ENCODE assay signal across 8 cellular contexts in the genomic region with DNA sequence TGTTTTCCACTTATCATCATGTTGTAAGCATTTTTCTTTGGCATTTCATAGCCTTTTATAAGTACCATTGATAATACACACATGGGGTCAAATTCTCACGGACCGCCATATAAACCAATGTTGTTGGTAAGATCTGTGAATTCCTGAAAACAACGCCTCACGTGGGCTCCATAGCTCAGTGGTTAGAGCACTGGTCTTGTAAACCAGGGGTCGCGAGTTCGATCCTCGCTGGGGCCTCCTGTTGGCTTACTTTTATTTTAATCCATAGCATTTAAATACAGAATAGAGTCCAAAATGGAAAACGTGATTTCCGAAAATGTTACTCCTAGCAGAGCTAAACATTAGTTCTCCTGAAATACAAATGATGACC.
DNase-seq lines count a peak whose midpoint lies in the region; ATAC-seq and TF ChIP-seq lines count a peak whose summit lies in the region.

No MANE protein-coding gene starts in this region.

- intact Hi-C loops in dorsolateral prefrontal cortex (cut with DNase I), result loop anchor here (1.0 to 10.0 kb wide), 7 partner anchors 152 to 660 kb away; a partner anchor contains a TSS

- H3K4me3 ChIP-seq in dorsolateral prefrontal cortex, result peak overlapping the region; percentile 31 to 81 (median 62)

- peaks cover 0 to 8% (median 0%) of the 10 kb centered on the region in 45 donors for H3K27me3 ChIP-seq in dorsolateral prefrontal cortex

- TF ChIP-seq CTCF in GM13976 (IDR thresholded peaks at IDR 0.05; ENCODE audit: borderline replicate concordance, control extremely low read depth, extremely low read depth, insufficient read depth, missing control alignments) (no peak), dorsolateral prefrontal cortex (IDR thresholded peaks at IDR 0.05 in 54 of 56, conservative IDR thresholded peaks at IDR 0.05 in 2 of 56; ENCODE audit: low read depth in 1 of 56, partially characterized antibody in 56 of 56) (no peak)

- ATAC-seq in HG02884 (IDR thresholded peaks at IDR 0.05; ENCODE audit: unreplicated experiment), result peak; percentile 25

- peak; percentile 62 for DNase-seq in GM13976 (ENCODE audit: low spot score)
- peak; percentile 88 for DNase-seq in NCI-H2227 treated with DMSO at 0.1 percent for 48 hours (lab: John Stamatoyannopoulos, UW)
- DNase-seq in activated CD4-positive, alpha-beta T cell treated with anti-CD3 and anti-CD28 coated beads, Interleukin-2, amount 50 U/mL, for 24 hours (ENCODE audit: low read depth in 1 of 2, low spot score in 1 of 2), result peak; percentile 48 to 71
- DNase-seq in dorsolateral prefrontal cortex, result peak in 8 of 10 donors; percentile 18 to 60 (median 46)
- DNase-seq in medulla oblongata (ENCODE audit: extremely low spot score), result peak; percentile 82
- DNase-seq in stimulated activated CD8-positive, alpha-beta memory T cell treated with anti-CD3 and anti-CD28 coated beads, Interleukin-12 subunit alpha, Interleukin-12 subunit beta, amount 100 ng/mL, for 24 hours (ENCODE audit: extremely low read depth), result peak; percentile 31
- DNase-seq in DMS153 (lab: John Stamatoyannopoulos, UW), result no peak

- H3K27ac ChIP-seq in dorsolateral prefrontal cortex, result peak overlapping the region in 57 of 59 donors; percentile 48 to 93 (median 82)

- in situ Hi-C loops in GM13976 (cut with MboI; ENCODE audit: low sequenced_read_pairs, unreplicated experiment), result loop anchor here (5.0 to 25.0 kb wide), 4 partner anchors 167 to 978 kb away; no protein-coding TSS in a partner anchor
